Comparison of ENCODE assay signal across 8 cellular contexts in genomic region chr10:124693801-124694416, GRCh38. TPM values are rescaled to one million over a fixed set of nuclear protein-coding genes. Genes with fewer than 3 reads are reported as not detected.
DNase-seq lines count a peak whose midpoint lies in the region; ATAC-seq and TF ChIP-seq lines count a peak whose summit lies in the region.

No MANE protein-coding gene starts in this region.

- no peak for DNase-seq in CD4-positive, alpha-beta T cell
- DNase-seq in activated CD8-positive, alpha-beta T cell treated with anti-CD3 and anti-CD28 coated beads for 36 hours = peak; percentile 37
- DNase-seq in mesothelial cell of epicardium (ENCODE audit: low spot score in 2 of 2, unreplicated experiment in 2 of 2) = no peak
- no peak for DNase-seq in NCI-H1694 (lab: John Stamatoyannopoulos, UW)
- no peak for DNase-seq in COLO829 (ENCODE audit: low spot score)
- no peak for DNase-seq in ascending aorta (ENCODE audit: low spot score in 2 of 2)

- peak overlapping the region; percentile 91 for H3K27ac Mint-ChIP-seq in CD4-positive, alpha-beta T cell
- H3K27ac Mint-ChIP-seq in activated CD8-positive, alpha-beta T cell treated with anti-CD3 and anti-CD28 coated beads for 36 hours = peak overlapping the region; percentile 98
- H3K27ac Mint-ChIP-seq in mesothelial cell of epicardium = peak overlapping the region; percentile 69

- H3K27me3 ChIP-seq in CD4-positive, alpha-beta T cell (ENCODE audit: control insufficient read depth, insufficient read depth, low read length) = no peaks in the 10 kb centered on the region
- H3K27me3 ChIP-seq in ascending aorta = no peaks in the 10 kb centered on the region

- H3K36me3 ChIP-seq in ascending aorta = peaks cover 3 to 14% of the 10 kb centered on the region in 2 donors

- peak; percentile 22 for ATAC-seq in CD4-positive, alpha-beta T cell (ENCODE audit: poor library complexity)
- ATAC-seq in HG02588 (IDR thresholded peaks at IDR 0.05; ENCODE audit: unreplicated experiment) (peak; percentile 30), GM19467 (IDR thresholded peaks at IDR 0.05; ENCODE audit: unreplicated experiment) (no peak)
- no peak for ATAC-seq in activated CD8-positive, alpha-beta T cell treated with anti-CD3 and anti-CD28 coated beads for 36 hours

- peaks cover 66% of the 10 kb centered on the region for H3K36me3 Mint-ChIP-seq in CD4-positive, alpha-beta T cell (ENCODE audit: low read depth)
- H3K36me3 Mint-ChIP-seq in activated CD8-positive, alpha-beta T cell treated with anti-CD3 and anti-CD28 coated beads for 36 hours (ENCODE audit: low read depth) = peaks cover 47% of the 10 kb centered on the region
- peaks cover 17% of the 10 kb centered on the region for H3K36me3 Mint-ChIP-seq in mesothelial cell of epicardium

- no peak for TF ChIP-seq CTCF in CD4-positive, alpha-beta T cell (IDR thresholded peaks at IDR 0.05)
- TF ChIP-seq CTCF in activated CD8-positive, alpha-beta T cell treated with anti-CD3 and anti-CD28 coated beads for 36 hours (IDR thresholded peaks at IDR 0.05) = no peak
- no peak for TF ChIP-seq CTCF in mesothelial cell of epicardium (IDR thresholded peaks at IDR 0.05; ENCODE audit: unreplicated experiment)
- TF ChIP-seq CTCF in ascending aorta (IDR thresholded peaks at IDR 0.05) = no peak

- no peak overlapping the region for H3K4me3 ChIP-seq in ascending aorta

- H3K27me3 Mint-ChIP-seq in CD4-positive, alpha-beta T cell = no peaks in the 10 kb centered on the region
- no peaks in the 10 kb centered on the region for H3K27me3 Mint-ChIP-seq in activated CD8-positive, alpha-beta T cell treated with anti-CD3 and anti-CD28 coated beads for 36 hours
- H3K27me3 Mint-ChIP-seq in mesothelial cell of epicardium (ENCODE audit: low read depth) = no peaks in the 10 kb centered on the region

- intact Hi-C loops in CD4-positive, alpha-beta T cell (cut with DNase I, micrococcal nuclease) = no loop called here
- intact Hi-C loops in activated CD8-positive, alpha-beta T cell treated with anti-CD3 and anti-CD28 coated beads for 36 hours (cut with micrococcal nuclease) = no loop called here
- intact Hi-C loops in ascending aorta (cut with DNase I) = no loop called here

- CTCF ChIA-PET in CD4-positive, alpha-beta T cell (lab: Charles Lee) = interaction anchor here (1.0 to 1.7 kb wide), 3 partner anchors 46 to 51 kb away, joined by 3 to 6 read pairs (median 4); no protein-coding TSS in a partner anchor
- CTCF ChIA-PET in activated CD8-positive, alpha-beta T cell treated with anti-CD3 and anti-CD28 coated beads for 36 hours (lab: Charles Lee) = interaction anchor here (0.9 to 7.3 kb wide), 4 partner anchors 9 to 48 kb away, joined by 3 to 102 read pairs (median 8); no protein-coding TSS in a partner anchor

- H3K4me1 Mint-ChIP-seq in CD4-positive, alpha-beta T cell (ENCODE audit: low read depth) = peaks cover 71% of the 10 kb centered on the region
- peaks cover 85% of the 10 kb centered on the region for H3K4me1 Mint-ChIP-seq in activated CD8-positive, alpha-beta T cell treated with anti-CD3 and anti-CD28 coated beads for 36 hours (ENCODE audit: low read depth)
- H3K4me1 Mint-ChIP-seq in mesothelial cell of epicardium = peaks cover 29% of the 10 kb centered on the region

- H3K4me3 Mint-ChIP-seq in CD4-positive, alpha-beta T cell = peak overlapping the region; percentile 42
- peak overlapping the region; percentile 13 for H3K4me3 Mint-ChIP-seq in activated CD8-positive, alpha-beta T cell treated with anti-CD3 and anti-CD28 coated beads for 36 hours
- H3K4me3 Mint-ChIP-seq in mesothelial cell of epicardium = no peak overlapping the region

- POLR2A ChIA-PET in CD4-positive, alpha-beta T cell (lab: Charles Lee) = interaction anchor here (1.5 kb wide), 1 partner anchor 46 kb away, joined by 3 read pairs; no protein-coding TSS in a partner anchor
- POLR2A ChIA-PET in activated CD8-positive, alpha-beta T cell treated with anti-CD3 and anti-CD28 coated beads for 36 hours (lab: Charles Lee) = interaction anchor here (0.9 to 1.7 kb wide), 6 partner anchors 11 to 44 kb away, joined by 3 to 7 read pairs (median 4); no protein-coding TSS in a partner anchor

- no peaks in the 10 kb centered on the region for H3K4me1 ChIP-seq in ascending aorta

- H3K27ac ChIP-seq in CD4-positive, alpha-beta T cell (ENCODE audit: low read depth, low read length) = no peak overlapping the region
- no peak overlapping the region for H3K27ac ChIP-seq in ascending aorta

- no peaks in the 10 kb centered on the region for H3K9me3 Mint-ChIP-seq in CD4-positive, alpha-beta T cell
- H3K9me3 Mint-ChIP-seq in activated CD8-positive, alpha-beta T cell treated with anti-CD3 and anti-CD28 coated beads for 36 hours = no peaks in the 10 kb centered on the region
- no peaks in the 10 kb centered on the region for H3K9me3 Mint-ChIP-seq in mesothelial cell of epicardium

- H3K9me3 ChIP-seq in CD4-positive, alpha-beta T cell (ENCODE audit: control insufficient read depth, low read length) = no peaks in the 10 kb centered on the region
- H3K9me3 ChIP-seq in ascending aorta = no peaks in the 10 kb centered on the region

RNA-seq across cellular contexts. Expression of gene FAM53B, which starts 50.3 kb away (rescaled TPM):
- total RNA-seq in CD4-positive, alpha-beta T cell = 10 to 100 TPM; 32.9 to 33.6 TPM
- total RNA-seq in activated CD8-positive, alpha-beta T cell treated with anti-CD3 and anti-CD28 coated beads for 36 hours = 10 to 100 TPM; 15.1 to 18.0 TPM
- 40.7 to 43.0 TPM (median 42.0 TPM) in 3 replicates for total RNA-seq in mesothelial cell of epicardium
- total RNA-seq in ascending aorta = 52.5 TPM

Comparison
In these comparisons a context has a peak if more than half of its experiments do, and no peak if none do; other contexts are left out.
1. ATAC-seq: peak in CD4-positive, alpha-beta T cell (single experiment) and HG02588 (single experiment); none in activated CD8-positive, alpha-beta T cell treated with anti-CD3 and anti-CD28 coated beads for 36 hours (single experiment) and GM19467 (single experiment).
2. Peak in every context shown above with its lines, with median percentiles within 50 percentile points of each other: H3K27ac Mint-ChIP-seq.